Comparison of ENCODE assay signal across 16 cellular contexts in genomic region chrX:16160729-16161128, GRCh38. TPM values are rescaled to one million over a fixed set of nuclear protein-coding genes. Genes with fewer than 3 reads are reported as not detected.
DNase-seq lines count a peak whose midpoint lies in the region; ATAC-seq and TF ChIP-seq lines count a peak whose summit lies in the region.
"Had no signal": no experiment of that assay in that cellular context is flagged by ENCODE, and none has a peak within 500 bp of the region (broad histone marks: within the 10 kb centered on the region; RNA-seq: fewer than 3 reads in every experiment).

No MANE protein-coding gene starts in this region.

- H3K27ac ChIP-seq in ACC112 (ENCODE audit: low read depth, low read length), result peak overlapping the region; percentile 45
- H3K27ac ChIP-seq: C4-2B, lower lobe of right lung, upper lobe of left lung had no signal

- H3K4me1 ChIP-seq in ACC112 (ENCODE audit: control insufficient read depth, insufficient read depth, low read length, unreplicated experiment), result peaks cover 13% of the 10 kb centered on the region
- peaks cover 4% of the 10 kb centered on the region for H3K4me1 ChIP-seq in adipocyte (ENCODE audit: control insufficient read depth, insufficient read depth, low read length)
- H3K4me1 ChIP-seq: lower lobe of right lung, upper lobe of left lung had no signal

- H3K27ac Mint-ChIP-seq in endothelial cell (ENCODE audit: unreplicated experiment), result no peak overlapping the region
- H3K27ac Mint-ChIP-seq: activated naive CD4-positive, alpha-beta T cell treated with anti-CD3 and anti-CD28 coated beads, Interleukin-2, amount 50 U/mL, for 72 hours had no signal

- H3K79me2 ChIP-seq in ACC112 (ENCODE audit: control insufficient read depth, insufficient read depth, low read length, unreplicated experiment), result no peaks in the 10 kb centered on the region

- no peak overlapping the region for H3K9ac ChIP-seq in adipocyte (ENCODE audit: low read length)

- no peaks in the 10 kb centered on the region for H3K27me3 Mint-ChIP-seq in endothelial cell (ENCODE audit: unreplicated experiment)

- H2AFZ ChIP-seq in ACC112 (ENCODE audit: low read length, unreplicated experiment), result peak overlapping the region; percentile 48

- H3K4me3 Mint-ChIP-seq in endothelial cell (ENCODE audit: unreplicated experiment), result no peak overlapping the region

- H3K36me3 ChIP-seq in ACC112 (ENCODE audit: insufficient read depth, low read length) (no peaks in the 10 kb centered on the region), adipocyte (ENCODE audit: control insufficient read depth, insufficient read depth, low read length, severe bottlenecking) (no peaks in the 10 kb centered on the region)
- H3K36me3 ChIP-seq: lower lobe of right lung, upper lobe of left lung had no signal

- DNase-seq in HFF-Myc (ENCODE audit: extremely low read depth, low read depth) (peak; percentile 24), adipocyte (ENCODE audit: low read depth) (peak; percentile 30), foreskin melanocyte (peak; percentile 35), endothelial cell (ENCODE audit: low spot score) (no peak), NCI-H2029 treated with DMSO at 0.1 percent for 48 hours (lab: John Stamatoyannopoulos, UW) (no peak), NCI-H526 treated with DMSO at 0.1 percent for 48 hours (lab: John Stamatoyannopoulos, UW) (no peak)
- DNase-seq: activated CD4-positive, alpha-beta T cell treated with anti-CD3 and anti-CD28 coated beads, Interleukin-2, amount 50 U/mL, for 1 hour; lower lobe of right lung; NCI-H2171; upper lobe of left lung had no signal

- TF ChIP-seq CTCF in HFF-Myc (IDR thresholded peaks at IDR 0.05; ENCODE audit: low read depth, low read length, missing control alignments), result no peak
- no peak for TF ChIP-seq CTCF in endothelial cell (IDR thresholded peaks at IDR 0.05; ENCODE audit: unreplicated experiment)

- H3K4me3 ChIP-seq in ACC112 (ENCODE audit: low read depth, low read length), result peak overlapping the region; percentile 42; the same call in 1 of the 2 replicates
- H3K4me3 ChIP-seq in HFF-Myc (replicated peaks; ENCODE audit: low read depth, low read length), result no peak overlapping the region
- no peak overlapping the region for H3K4me3 ChIP-seq in adipocyte (ENCODE audit: low read length)
- H3K4me3 ChIP-seq: lower lobe of right lung, upper lobe of left lung had no signal

- H3K9me3 Mint-ChIP-seq in endothelial cell (ENCODE audit: unreplicated experiment), result no peaks in the 10 kb centered on the region
- H3K9me3 Mint-ChIP-seq: activated naive CD4-positive, alpha-beta T cell treated with anti-CD3 and anti-CD28 coated beads, Interleukin-2, amount 50 U/mL, for 72 hours had no signal

- H3K9me3 ChIP-seq in adipocyte (ENCODE audit: control insufficient read depth, low read length), result no peaks in the 10 kb centered on the region
- H3K9me3 ChIP-seq: lower lobe of right lung, upper lobe of left lung had no signal

- H3K27me3 ChIP-seq in ACC112 (ENCODE audit: insufficient read depth, low read length) (no peaks in the 10 kb centered on the region), adipocyte (replicated peaks; ENCODE audit: control insufficient read depth, insufficient read depth, low read length) (no peaks in the 10 kb centered on the region)
- H3K27me3 ChIP-seq: upper lobe of left lung had no signal

- H3K36me3 Mint-ChIP-seq in endothelial cell (ENCODE audit: low read depth, unreplicated experiment), result no peaks in the 10 kb centered on the region
- H3K36me3 Mint-ChIP-seq: activated naive CD4-positive, alpha-beta T cell treated with anti-CD3 and anti-CD28 coated beads, Interleukin-2, amount 50 U/mL, for 72 hours had no signal

- peaks cover 3% of the 10 kb centered on the region for H3K4me1 Mint-ChIP-seq in endothelial cell (ENCODE audit: unreplicated experiment)

- no peak for ATAC-seq in HG02623 (IDR thresholded peaks at IDR 0.05; ENCODE audit: unreplicated experiment)
- ATAC-seq: activated naive CD4-positive, alpha-beta T cell treated with anti-CD3 and anti-CD28 coated beads, Interleukin-2, amount 50 U/mL, for 72 hours; lower lobe of right lung had no signal

RNA-seq across cellular contexts. Expression of gene MAGEB17, which starts 6.6 kb away (rescaled TPM):
- not detected for total RNA-seq in endothelial cell (ENCODE audit: unreplicated experiment)
- total RNA-seq: activated naive CD4-positive, alpha-beta T cell treated with anti-CD3 and anti-CD28 coated beads, Interleukin-2, amount 50 U/mL, for 72 hours; lower lobe of right lung; pulmonary artery endothelial cell; SK-MEL-5; upper lobe of left lung had no signal

RNA-seq across cellular contexts. Expression of gene GRPR, which starts 37.4 kb away (rescaled TPM):
- total RNA-seq in endothelial cell (ENCODE audit: unreplicated experiment), result 0.54 TPM
- total RNA-seq: activated naive CD4-positive, alpha-beta T cell treated with anti-CD3 and anti-CD28 coated beads, Interleukin-2, amount 50 U/mL, for 72 hours had no signal

Comparison
In these comparisons a context has a peak if more than half of its experiments do, and no peak if none do; other contexts are left out.
1. DNase-seq: peak in HFF-Myc (single experiment), adipocyte (single experiment) and foreskin melanocyte (single experiment); none in endothelial cell (single experiment), NCI-H2029 treated with DMSO at 0.1 percent for 48 hours (single experiment) and NCI-H526 treated with DMSO at 0.1 percent for 48 hours (single experiment).